ENCODE assay signal across 12 cellular contexts in the genomic region with DNA sequence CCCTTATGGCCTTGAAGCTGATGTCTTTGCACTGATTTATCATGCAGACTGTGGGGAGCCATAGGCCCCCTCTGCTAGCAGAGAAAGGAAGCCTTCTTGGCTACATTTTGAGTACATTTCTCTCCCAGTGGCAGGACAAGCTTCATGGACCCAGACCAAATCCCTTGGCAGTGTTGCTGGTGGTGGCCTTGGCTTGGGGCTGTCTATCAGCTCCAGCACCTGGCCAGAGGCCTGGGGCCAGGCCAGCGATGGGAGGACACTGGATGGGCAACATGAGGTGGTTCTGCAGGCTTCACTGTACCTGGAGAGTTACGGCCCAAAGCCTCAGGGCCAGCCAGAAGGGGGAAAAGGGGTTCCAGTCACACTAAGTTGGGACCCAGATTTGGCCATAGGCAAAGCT.
"Had no signal": no experiment of that assay in that cellular context is flagged by ENCODE, and none has a peak within 500 bp of the region (broad histone marks: within the 10 kb centered on the region; RNA-seq: fewer than 3 reads in every experiment).

No MANE protein-coding gene starts in this region.

- FAIRE-seq: endometrium, kidney had no signal

- H3K4me3 ChIP-seq: cardiac muscle cell, neural progenitor cell had no signal

- H3K27ac ChIP-seq: cardiac muscle cell, neural progenitor cell had no signal

- H3K36me3 ChIP-seq: cardiac muscle cell, neural progenitor cell had no signal

- DNase-seq: activated CD4-positive, alpha-beta memory T cell treated with anti-CD3 and anti-CD28 coated beads, Interleukin-2, amount 10 ng/mL, durations not matched to agents 7 days and 5 days; activated CD4-positive, alpha-beta T cell treated with anti-CD3 and anti-CD28 coated beads for 4 hours; activated naive CD4-positive, alpha-beta T cell treated with anti-CD3 and anti-CD28 coated beads, Interleukin-2, amount 10 ng/mL, durations not matched to agents 7 days and 5 days; activated T-cell treated with anti-CD3 and anti-CD28 coated beads, Interleukin-2, amount 50 U/mL, for 24 hours; hippocampal formation; kidney; posterior cingulate gyrus had no signal

- H3K27me3 ChIP-seq: cardiac muscle cell, neural progenitor cell had no signal

- ATAC-seq: esophagus mucosa, SK-N-SH treated with all-trans-retinoic acid at 6 μM for 48 hours had no signal
